ENCODE assay signal across 9 cellular contexts in the genomic region with DNA sequence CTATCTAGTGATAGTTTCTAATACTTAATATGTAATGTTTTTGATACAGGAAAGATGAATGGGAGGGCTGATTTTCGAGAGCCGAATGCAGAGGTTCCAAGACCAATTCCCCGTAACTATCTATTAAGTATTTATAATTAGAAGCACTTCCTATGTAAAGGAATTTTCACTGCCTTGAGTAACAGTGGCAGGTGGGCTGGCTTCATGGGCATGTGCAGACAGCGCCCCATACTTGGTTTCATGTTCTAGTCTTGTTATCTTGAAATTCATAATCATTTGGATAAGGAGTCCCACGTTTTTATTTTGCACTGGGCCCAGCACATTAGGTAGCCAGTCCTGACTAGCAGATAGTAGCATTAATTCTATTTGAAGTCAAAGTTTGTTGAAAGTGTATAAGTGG. TPM values are rescaled to one million over a fixed set of nuclear protein-coding genes. Genes with fewer than 3 reads are reported as not detected.
DNase-seq lines count a peak whose midpoint lies in the region; ATAC-seq and TF ChIP-seq lines count a peak whose summit lies in the region.
"Had no signal": no experiment of that assay in that cellular context is flagged by ENCODE, and none has a peak within 500 bp of the region (broad histone marks: within the 10 kb centered on the region; RNA-seq: fewer than 3 reads in every experiment).

No MANE protein-coding gene starts in this region.

- 51 to 63% methylated on average over 5 of the region's 5 CpGs for WGBS in heart right ventricle, 2 donors
- 39 to 66% (median 53%) methylated on average over 5 of the region's 5 CpGs for WGBS in stomach, 5 donors

- no peak for TF ChIP-seq CTCF in heart right ventricle (IDR thresholded peaks at IDR 0.05)
- no peak for TF ChIP-seq CTCF in stomach (IDR thresholded peaks at IDR 0.05)

- POLR2A ChIA-PET in activated CD4-positive, alpha-beta memory T cell treated with anti-CD3 and anti-CD28 coated beads for 36 hours (lab: Charles Lee), result no interaction called here

- H3K4me1 ChIP-seq in heart right ventricle (peaks cover 4 to 24% (median 19%) of the 10 kb centered on the region in 9 donors), stomach (peaks cover 10 to 28% (median 18%) of the 10 kb centered on the region in 4 donors)

- H3K36me3 ChIP-seq in heart right ventricle, result peaks cover 0 to 51% (median 26%) of the 10 kb centered on the region in 9 donors
- H3K36me3 ChIP-seq in stomach, result peaks cover 28 to 43% (median 40%) of the 10 kb centered on the region in 4 donors

- H3K27me3 ChIP-seq in heart right ventricle, result peaks cover 0 to under 1% (median 0%) of the 10 kb centered on the region in 7 donors
- no peaks in the 10 kb centered on the region for H3K27me3 ChIP-seq in stomach

- ATAC-seq in heart right ventricle (no peak), left cardiac atrium (no peak), HG02588 (IDR thresholded peaks at IDR 0.05; ENCODE audit: unreplicated experiment) (no peak)

- no peak for TF ChIP-seq EP300 in stomach (IDR thresholded peaks at IDR 0.05)

- peak overlapping the region in 9 of 10 donors; percentile 66 to 95 (median 77) for H3K4me3 ChIP-seq in heart right ventricle
- H3K4me3 ChIP-seq in iPS-11a (ENCODE audit: low read depth, low read length), result peak overlapping the region; percentile 100
- H3K4me3 ChIP-seq in stomach, result peak overlapping the region in 3 of 4 donors; percentile 74 to 76 (median 76)

- H3K27ac ChIP-seq in heart right ventricle, result peak overlapping the region in 1 of 10 donors; percentile 97
- no peak overlapping the region for H3K27ac ChIP-seq in stomach

- peaks cover 20% of the 10 kb centered on the region for H3K4me1 Mint-ChIP-seq in activated CD4-positive, alpha-beta memory T cell treated with anti-CD3 and anti-CD28 coated beads for 36 hours (ENCODE audit: low read depth)

- intact Hi-C loops in heart right ventricle (cut with DNase I) (loop anchor here in 5 of 10 donors (5.0 to 10.0 kb wide), 7 partner anchors 48 to 490 kb away; partner anchors contain the start of genes FRYL (in 2 of the 5) and SLAIN2 (in 1 of the 5)), left cardiac atrium (cut with DNase I) (no loop called here), stomach (cut with DNase I; ENCODE audit: low total_unique reads) (no loop called here)
- intact Hi-C loops in activated CD4-positive, alpha-beta memory T cell treated with anti-CD3 and anti-CD28 coated beads for 36 hours (cut with micrococcal nuclease), result loop anchor here (5.0 to 10.0 kb wide), 2 partner anchors 105 to 132 kb away; no protein-coding TSS in a partner anchor

- no peak for DNase-seq in heart right ventricle
- no peak for DNase-seq in left cardiac atrium
- no peak for DNase-seq in activated CD4-positive, alpha-beta memory T cell treated with anti-CD3 and anti-CD28 coated beads for 36 hours
- no peak for DNase-seq in stomach
- no peak for DNase-seq in stimulated activated CD8-positive, alpha-beta memory T cell treated with anti-CD3 and anti-CD28 coated beads, Interleukin-4, amount 100 ng/mL, for 48 hours
- no peak for DNase-seq in NCI-H748 treated with DMSO at 0.1 percent for 48 hours (lab: John Stamatoyannopoulos, UW)
- DNase-seq: stimulated activated CD4-positive, alpha-beta T cell treated with anti-CD3 and anti-CD28 coated beads, Interleukin-15, amount 100 ng/mL, for 24 hours had no signal

- no peaks in the 10 kb centered on the region for H3K9me3 Mint-ChIP-seq in activated CD4-positive, alpha-beta memory T cell treated with anti-CD3 and anti-CD28 coated beads for 36 hours

- H3K4me3 Mint-ChIP-seq in activated CD4-positive, alpha-beta memory T cell treated with anti-CD3 and anti-CD28 coated beads for 36 hours, result no peak overlapping the region

- peak overlapping the region; percentile 54 for H3K27ac Mint-ChIP-seq in activated CD4-positive, alpha-beta memory T cell treated with anti-CD3 and anti-CD28 coated beads for 36 hours

- TF ChIP-seq POLR2A in stomach (IDR thresholded peaks at IDR 0.05), result no peak

- no peaks in the 10 kb centered on the region for H3K27me3 Mint-ChIP-seq in activated CD4-positive, alpha-beta memory T cell treated with anti-CD3 and anti-CD28 coated beads for 36 hours

- H3K9me3 ChIP-seq in heart right ventricle, result no peaks in the 10 kb centered on the region
- no peaks in the 10 kb centered on the region for H3K9me3 ChIP-seq in stomach

- CTCF ChIA-PET in activated CD4-positive, alpha-beta memory T cell treated with anti-CD3 and anti-CD28 coated beads for 36 hours (lab: Charles Lee), result no interaction called here

- peaks cover 21% of the 10 kb centered on the region for H3K36me3 Mint-ChIP-seq in activated CD4-positive, alpha-beta memory T cell treated with anti-CD3 and anti-CD28 coated beads for 36 hours

RNA-seq across cellular contexts. Expression of gene OCIAD1, which starts 1.7 kb away (rescaled TPM):
- total RNA-seq in heart right ventricle (100 to 1,000 TPM; 131 to 183 (median 161) TPM), left cardiac atrium (100 to 1,000 TPM; 128 to 149 TPM), stomach (100 to 1,000 TPM in 3 of 5 donors, 10 to 100 TPM in 2; 24.0 to 142 (median 112) TPM)
- polyA plus RNA-seq in heart right ventricle (100 to 1,000 TPM; 106 to 107 TPM), stomach (10 to 100 TPM; 55.4 to 98.3 (median 72.6) TPM)
- 100 to 1,000 TPM; 100 to 107 TPM for total RNA-seq in activated CD4-positive, alpha-beta memory T cell treated with anti-CD3 and anti-CD28 coated beads for 36 hours

RNA-seq across cellular contexts. Expression of gene FRYL, which starts 52.5 kb away (rescaled TPM):
- total RNA-seq in heart right ventricle (10 to 100 TPM; 30.0 to 60.1 (median 37.7) TPM), left cardiac atrium (10 to 100 TPM; 38.8 to 41.3 TPM), stomach (100 to 1,000 TPM in 3 of 5 donors, 10 to 100 TPM in 2; 66.4 to 697 (median 105) TPM)
- polyA plus RNA-seq in heart right ventricle (10 to 100 TPM; 11.7 to 23.0 TPM), stomach (10 to 100 TPM in 1 of 3 donors, 1 to 10 TPM in 2; 6.4 to 12.8 (median 7.8) TPM)
- 10 to 100 TPM; 59.1 to 67.3 TPM for total RNA-seq in activated CD4-positive, alpha-beta memory T cell treated with anti-CD3 and anti-CD28 coated beads for 36 hours
